In the genomic region with DNA sequence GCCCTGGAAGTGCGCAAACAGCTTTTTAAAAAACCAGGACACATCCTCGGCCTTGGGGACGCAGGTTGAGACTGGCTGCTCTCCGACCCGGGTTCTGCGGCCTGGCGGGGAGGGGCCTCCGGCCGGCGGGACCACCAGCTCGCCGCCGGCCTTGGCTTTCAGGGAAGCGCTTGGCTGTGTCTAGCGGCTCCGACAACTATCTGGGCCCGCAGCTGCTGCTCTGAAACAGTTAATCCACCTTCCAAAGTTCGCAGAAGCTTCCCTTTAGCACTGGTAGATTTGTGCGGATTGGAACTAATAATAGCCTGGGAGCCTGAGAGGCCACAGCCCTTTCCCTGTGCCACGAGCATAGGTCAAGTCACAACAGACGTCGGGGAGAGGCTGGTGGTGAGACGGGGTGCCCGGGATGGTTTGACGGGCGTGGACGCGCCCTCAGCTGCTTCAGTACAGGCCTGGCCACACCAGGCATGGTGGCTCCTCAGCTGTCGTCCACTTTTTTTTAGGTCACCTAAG, we compare ENCODE assay signal across 9 cellular contexts. TPM values are rescaled to one million over a fixed set of nuclear protein-coding genes. Genes with fewer than 3 reads are reported as not detected.
DNase-seq lines count a peak whose midpoint lies in the region; ATAC-seq, FAIRE-seq and TF ChIP-seq lines count a peak whose summit lies in the region.
"Had no signal": no experiment of that assay in that cellular context is flagged by ENCODE, and none has a peak within 500 bp of the region (broad histone marks: within the 10 kb centered on the region; RNA-seq: fewer than 3 reads in every experiment).

No MANE protein-coding gene starts in this region.

- H3K9me3 Mint-ChIP-seq in brain, result peaks cover 0 to 5% (median 0%) of the 10 kb centered on the region in 5 experiments

- FAIRE-seq in A549 (lab: Jason Lieb, UNC), result no peak

- H3K4me3 Mint-ChIP-seq in brain, result peak overlapping the region; percentile 79 to 86 (median 84)

- no peak for TF ChIP-seq POLR2A in A549 (IDR thresholded peaks at IDR 0.05; ENCODE audit: low read length)

- no peak for TF ChIP-seq EP300 in A549 (IDR thresholded peaks at IDR 0.05)

- H3K4me1 Mint-ChIP-seq in brain, result peaks cover 51% of the 10 kb centered on the region

- peak overlapping the region; percentile 89 to 97; a peak in 3 of 6 replicates for H3K27ac ChIP-seq in A549
- peak overlapping the region; percentile 91 to 94 for H3K27ac ChIP-seq in mucosa of rectum (ENCODE audit: low read depth in 2 of 2, low read length in 2 of 2)
- H3K27ac ChIP-seq in brain microvascular endothelial cell, result no peak overlapping the region

- peak overlapping the region; percentile 97 for H3K4me2 ChIP-seq in A549

- H3K9me3 ChIP-seq in A549 (no peaks in the 10 kb centered on the region), mucosa of rectum (ENCODE audit: control insufficient read depth in 2 of 2, low read length in 2 of 2) (no peaks in the 10 kb centered on the region)

- TF ChIP-seq CTCF in A549 (IDR thresholded peaks at IDR 0.05), result no peak
- TF ChIP-seq CTCF in brain (conservative IDR thresholded peaks at IDR 0.05), result no peak
- TF ChIP-seq CTCF in brain microvascular endothelial cell (IDR thresholded peaks at IDR 0.05; ENCODE audit: low read depth, low read length, missing control alignments), result no peak

- POLR2A ChIA-PET in A549 (lab: Yijun Ruan, JAX), result no interaction called here

- no peak overlapping the region for H3K27ac Mint-ChIP-seq in brain

- WGBS in A549 (ENCODE audit: missing lambda C conversion rate), result 89% methylated on average over 24 of the region's 29 CpGs

- H3K27me3 Mint-ChIP-seq in brain, result peaks cover 9% of the 10 kb centered on the region

- H3K4me1 ChIP-seq in A549 (peaks cover 30% of the 10 kb centered on the region), mucosa of rectum (ENCODE audit: control insufficient read depth in 2 of 2, insufficient read depth in 2 of 2, low read length in 2 of 2) (peaks cover 20 to 40% of the 10 kb centered on the region in 2 donors)

- H3K36me3 ChIP-seq in H7 (replicated peaks; ENCODE audit: control insufficient read depth, insufficient read depth, low read length) (no peaks in the 10 kb centered on the region), mucosa of rectum (ENCODE audit: control insufficient read depth in 2 of 2, insufficient read depth in 2 of 2, low read length in 2 of 2) (no peaks in the 10 kb centered on the region), brain microvascular endothelial cell (replicated peaks) (no peaks in the 10 kb centered on the region)

- H3K27me3 ChIP-seq in H7 (ENCODE audit: control insufficient read depth, insufficient read depth, low read length) (peaks cover 27% of the 10 kb centered on the region), mucosa of rectum (ENCODE audit: control insufficient read depth in 2 of 2, insufficient read depth in 2 of 2, low read length in 2 of 2) (no peaks in the 10 kb centered on the region), brain microvascular endothelial cell (replicated peaks) (no peaks in the 10 kb centered on the region)

- H3K36me3 Mint-ChIP-seq in brain, result no peaks in the 10 kb centered on the region

- TF ChIP-seq RAD21 in A549 (conservative IDR thresholded peaks at IDR 0.05 in 1 of 2, IDR thresholded peaks at IDR 0.05 in 1 of 2), result no peak

- no peak overlapping the region; the same call in 2 of the 3 replicates for H3K4me3 ChIP-seq in A549
- peak overlapping the region; percentile 59 for H3K4me3 ChIP-seq in H7 (ENCODE audit: insufficient read depth, low read depth, low read length)
- peak overlapping the region; percentile 77 for H3K4me3 ChIP-seq in mucosa of rectum (ENCODE audit: low read length in 2 of 2)
- no peak overlapping the region for H3K4me3 ChIP-seq in brain microvascular endothelial cell (ENCODE audit: low read depth, low read length)

- ATAC-seq in A549, result no peak
- no peak for ATAC-seq in GM19324 (IDR thresholded peaks at IDR 0.05; ENCODE audit: low FRiP score, unreplicated experiment)
- no peak for ATAC-seq in HG03095 (IDR thresholded peaks at IDR 0.05; ENCODE audit: unreplicated experiment)

- CTCF ChIA-PET in A549 (lab: Yijun Ruan, JAX), result interaction anchor here (1.2 to 2.4 kb wide), 3 partner anchors 9 to 422 kb away, joined by 3 to 7 read pairs (median 4); no protein-coding TSS in a partner anchor

- peak overlapping the region; percentile 41 to 79 for H3K9ac ChIP-seq in mucosa of rectum (ENCODE audit: low read depth in 1 of 2, low read length in 2 of 2)

- DNase-seq in A549 (ENCODE audit: low read depth in 1 of 2, low spot score in 1 of 2) (no peak), H7 (peak; percentile 80), brain microvascular endothelial cell (no peak), 8988T (no peak)
- DNase-seq: occipital lobe had no signal

- in situ Hi-C loops in brain microvascular endothelial cell (cut with HindIII; ENCODE audit: low pct_ligation_motif_present, low sequenced_read_pairs), result no loop called here

TF ChIP-seq in A549, 52 proteins besides CTCF, POLR2A, EP300 and RAD21:
- TF ChIP-seq KDM5A (IDR thresholded peaks at IDR 0.05) (no peak), ATOH8 (CRISPR knock-in tag; IDR thresholded peaks at IDR 0.05; ENCODE audit: low read depth) (no peak), EHF (CRISPR knock-in tag; IDR thresholded peaks at IDR 0.05) (no peak), POLR2AphosphoS2 (conservative IDR thresholded peaks at IDR 0.05; ENCODE audit: low read length) (no peak), SMC3 (IDR thresholded peaks at IDR 0.05) (no peak), ZSCAN20 (CRISPR knock-in tag; IDR thresholded peaks at IDR 0.05) (no peak), HOXA7 (CRISPR knock-in tag; IDR thresholded peaks at IDR 0.05) (no peak), NFE2L2 (conservative IDR thresholded peaks at IDR 0.05; ENCODE audit: low read length) (no peak), HOXB5 (CRISPR knock-in tag; IDR thresholded peaks at IDR 0.05) (no peak), HDAC2 (IDR thresholded peaks at IDR 0.05) (no peak), JUNB (IDR thresholded peaks at IDR 0.05) (no peak), BCL3 (IDR thresholded peaks at IDR 0.05) (no peak), KDM1A (IDR thresholded peaks at IDR 0.05; ENCODE audit: low read depth) (no peak), RNF2 (IDR thresholded peaks at IDR 0.05; ENCODE audit: borderline replicate concordance, low read depth) (no peak)
- TF ChIP-seq, protein P1, sequence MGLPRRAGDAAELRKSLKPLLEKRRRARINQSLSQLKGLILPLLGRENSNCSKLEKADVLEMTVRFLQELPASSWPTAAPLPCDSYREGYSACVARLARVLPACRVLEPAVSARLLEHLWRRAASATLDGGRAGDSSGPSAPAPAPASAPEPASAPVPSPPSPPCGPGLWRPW (IDR thresholded peaks at IDR 0.05), result no peak
- TF ChIP-seq, protein P2, sequence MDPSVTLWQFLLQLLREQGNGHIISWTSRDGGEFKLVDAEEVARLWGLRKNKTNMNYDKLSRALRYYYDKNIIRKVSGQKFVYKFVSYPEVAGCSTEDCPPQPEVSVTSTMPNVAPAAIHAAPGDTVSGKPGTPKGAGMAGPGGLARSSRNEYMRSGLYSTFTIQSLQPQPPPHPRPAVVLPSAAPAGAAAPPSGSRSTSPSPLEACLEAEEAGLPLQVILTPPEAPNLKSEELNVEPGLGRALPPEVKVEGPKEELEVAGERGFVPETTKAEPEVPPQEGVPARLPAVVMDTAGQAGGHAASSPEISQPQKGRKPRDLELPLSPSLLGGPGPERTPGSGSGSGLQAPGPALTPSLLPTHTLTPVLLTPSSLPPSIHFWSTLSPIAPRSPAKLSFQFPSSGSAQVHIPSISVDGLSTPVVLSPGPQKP (IDR thresholded peaks at IDR 0.05; ENCODE audit: low read depth, low read length), result no peak
- TF ChIP-seq, protein P3, sequence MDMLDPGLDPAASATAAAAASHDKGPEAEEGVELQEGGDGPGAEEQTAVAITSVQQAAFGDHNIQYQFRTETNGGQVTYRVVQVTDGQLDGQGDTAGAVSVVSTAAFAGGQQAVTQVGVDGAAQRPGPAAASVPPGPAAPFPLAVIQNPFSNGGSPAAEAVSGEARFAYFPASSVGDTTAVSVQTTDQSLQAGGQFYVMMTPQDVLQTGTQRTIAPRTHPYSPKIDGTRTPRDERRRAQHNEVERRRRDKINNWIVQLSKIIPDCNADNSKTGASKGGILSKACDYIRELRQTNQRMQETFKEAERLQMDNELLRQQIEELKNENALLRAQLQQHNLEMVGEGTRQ (IDR thresholded peaks at IDR 0.05), result no peak

RNA-seq across cellular contexts. Expression of gene SEL1L3, which starts 1.2 kb away (rescaled TPM):
- polyA plus RNA-seq in A549 (2011; rRNA removed), result 27.0 and 57.4 TPM in 2 replicates
- 5.0 and 8.5 TPM in 2 replicates for polyA plus RNA-seq in A549 (2012; cell fraction: cytosol; rRNA removed)
- 5.9 and 6.6 TPM in 2 replicates for polyA plus RNA-seq in A549 (2012; cell fraction: nucleus; rRNA removed)
- 24.5 to 26.1 TPM (median 25.1 TPM) in 3 replicates for polyA plus RNA-seq in A549 (2017; fragmentation: RNase III; extraction: RNeasy Plus Mini Kit Qiagen cat#74134 plus additional on column Dnase treatment)
- 27.6 and 42.3 TPM in 2 replicates for polyA minus RNA-seq in A549 (2011; rRNA and poly(A)+ RNA removed)
- total RNA-seq in H7 (2014; rRNA removed; shearing (Covaris generic)), result 25.1 and 28.1 TPM in 2 replicates
- polyA plus RNA-seq in brain (ENCODE audit: insufficient read depth, low read depth, low replicate concordance), result 40.9 TPM

RNA-seq across cellular contexts. Expression of gene SMIM20, which starts 50.1 kb away (rescaled TPM):
- polyA plus RNA-seq in A549 (2011; rRNA removed) (37.3 and 50.5 TPM in 2 replicates), A549 (2017; fragmentation: RNase III; extraction: RNeasy Plus Mini Kit Qiagen cat#74134 plus additional on column Dnase treatment) (32.2 to 35.8 TPM (median 32.9 TPM) in 3 replicates), brain (ENCODE audit: insufficient read depth, low read depth, low replicate concordance) (32.5 TPM)
- 20.8 and 20.9 TPM in 2 replicates for polyA plus RNA-seq in A549 (2012; cell fraction: cytosol; rRNA removed)
- 4.7 and 5.6 TPM in 2 replicates for polyA plus RNA-seq in A549 (2012; cell fraction: nucleus; rRNA removed)
- 2.7 TPM in 2 replicates for polyA minus RNA-seq in A549 (2011; rRNA and poly(A)+ RNA removed)
- 55.3 and 81.1 TPM in 2 replicates for total RNA-seq in H7 (2014; rRNA removed; shearing (Covaris generic))

Comparison
In these comparisons a context has a peak if more than half of its experiments do, and no peak if none do; other contexts are left out.
1. H3K4me3 ChIP-seq: peak in H7 (single experiment) and mucosa of rectum (2 of 2); none in A549 (single experiment) and brain microvascular endothelial cell (single experiment).